1 cellular context compared by ENCODE assay signal in the genomic region with DNA sequence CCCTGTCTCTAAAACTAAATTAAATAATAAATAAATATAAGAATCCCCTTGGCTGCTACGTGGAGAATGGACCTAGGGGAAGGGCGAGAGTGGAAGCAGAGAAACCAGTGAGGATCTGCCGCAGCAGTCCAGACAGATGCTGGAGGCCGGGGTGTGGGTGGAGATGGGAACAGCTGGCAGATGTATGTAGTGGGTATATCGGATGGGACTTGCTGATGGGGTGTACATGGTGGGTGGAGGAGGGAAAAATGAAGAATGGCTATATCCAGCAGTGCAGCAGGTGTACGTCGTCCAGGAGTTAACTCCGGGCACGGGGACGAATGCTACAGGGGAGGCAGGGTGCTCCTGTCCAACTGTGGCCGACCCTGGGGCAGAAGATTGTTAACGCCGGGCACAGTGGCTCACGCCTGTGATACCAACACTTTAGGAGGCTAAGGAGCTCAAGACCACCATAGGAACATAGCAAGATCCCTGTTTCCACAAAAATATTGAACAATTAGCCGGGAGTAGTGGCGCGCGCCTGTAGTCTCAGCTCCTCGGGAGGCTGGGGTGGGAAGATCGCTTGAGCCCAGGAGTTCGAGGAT.
TF ChIP-seq lines count a peak whose summit lies in the region.

No MANE protein-coding gene starts in this region.

TF ChIP-seq in GM23338, 12 proteins besides CTCF, POLR2A, EP300 and RAD21 (continued from another document):
- TF ChIP-seq, protein P1, sequence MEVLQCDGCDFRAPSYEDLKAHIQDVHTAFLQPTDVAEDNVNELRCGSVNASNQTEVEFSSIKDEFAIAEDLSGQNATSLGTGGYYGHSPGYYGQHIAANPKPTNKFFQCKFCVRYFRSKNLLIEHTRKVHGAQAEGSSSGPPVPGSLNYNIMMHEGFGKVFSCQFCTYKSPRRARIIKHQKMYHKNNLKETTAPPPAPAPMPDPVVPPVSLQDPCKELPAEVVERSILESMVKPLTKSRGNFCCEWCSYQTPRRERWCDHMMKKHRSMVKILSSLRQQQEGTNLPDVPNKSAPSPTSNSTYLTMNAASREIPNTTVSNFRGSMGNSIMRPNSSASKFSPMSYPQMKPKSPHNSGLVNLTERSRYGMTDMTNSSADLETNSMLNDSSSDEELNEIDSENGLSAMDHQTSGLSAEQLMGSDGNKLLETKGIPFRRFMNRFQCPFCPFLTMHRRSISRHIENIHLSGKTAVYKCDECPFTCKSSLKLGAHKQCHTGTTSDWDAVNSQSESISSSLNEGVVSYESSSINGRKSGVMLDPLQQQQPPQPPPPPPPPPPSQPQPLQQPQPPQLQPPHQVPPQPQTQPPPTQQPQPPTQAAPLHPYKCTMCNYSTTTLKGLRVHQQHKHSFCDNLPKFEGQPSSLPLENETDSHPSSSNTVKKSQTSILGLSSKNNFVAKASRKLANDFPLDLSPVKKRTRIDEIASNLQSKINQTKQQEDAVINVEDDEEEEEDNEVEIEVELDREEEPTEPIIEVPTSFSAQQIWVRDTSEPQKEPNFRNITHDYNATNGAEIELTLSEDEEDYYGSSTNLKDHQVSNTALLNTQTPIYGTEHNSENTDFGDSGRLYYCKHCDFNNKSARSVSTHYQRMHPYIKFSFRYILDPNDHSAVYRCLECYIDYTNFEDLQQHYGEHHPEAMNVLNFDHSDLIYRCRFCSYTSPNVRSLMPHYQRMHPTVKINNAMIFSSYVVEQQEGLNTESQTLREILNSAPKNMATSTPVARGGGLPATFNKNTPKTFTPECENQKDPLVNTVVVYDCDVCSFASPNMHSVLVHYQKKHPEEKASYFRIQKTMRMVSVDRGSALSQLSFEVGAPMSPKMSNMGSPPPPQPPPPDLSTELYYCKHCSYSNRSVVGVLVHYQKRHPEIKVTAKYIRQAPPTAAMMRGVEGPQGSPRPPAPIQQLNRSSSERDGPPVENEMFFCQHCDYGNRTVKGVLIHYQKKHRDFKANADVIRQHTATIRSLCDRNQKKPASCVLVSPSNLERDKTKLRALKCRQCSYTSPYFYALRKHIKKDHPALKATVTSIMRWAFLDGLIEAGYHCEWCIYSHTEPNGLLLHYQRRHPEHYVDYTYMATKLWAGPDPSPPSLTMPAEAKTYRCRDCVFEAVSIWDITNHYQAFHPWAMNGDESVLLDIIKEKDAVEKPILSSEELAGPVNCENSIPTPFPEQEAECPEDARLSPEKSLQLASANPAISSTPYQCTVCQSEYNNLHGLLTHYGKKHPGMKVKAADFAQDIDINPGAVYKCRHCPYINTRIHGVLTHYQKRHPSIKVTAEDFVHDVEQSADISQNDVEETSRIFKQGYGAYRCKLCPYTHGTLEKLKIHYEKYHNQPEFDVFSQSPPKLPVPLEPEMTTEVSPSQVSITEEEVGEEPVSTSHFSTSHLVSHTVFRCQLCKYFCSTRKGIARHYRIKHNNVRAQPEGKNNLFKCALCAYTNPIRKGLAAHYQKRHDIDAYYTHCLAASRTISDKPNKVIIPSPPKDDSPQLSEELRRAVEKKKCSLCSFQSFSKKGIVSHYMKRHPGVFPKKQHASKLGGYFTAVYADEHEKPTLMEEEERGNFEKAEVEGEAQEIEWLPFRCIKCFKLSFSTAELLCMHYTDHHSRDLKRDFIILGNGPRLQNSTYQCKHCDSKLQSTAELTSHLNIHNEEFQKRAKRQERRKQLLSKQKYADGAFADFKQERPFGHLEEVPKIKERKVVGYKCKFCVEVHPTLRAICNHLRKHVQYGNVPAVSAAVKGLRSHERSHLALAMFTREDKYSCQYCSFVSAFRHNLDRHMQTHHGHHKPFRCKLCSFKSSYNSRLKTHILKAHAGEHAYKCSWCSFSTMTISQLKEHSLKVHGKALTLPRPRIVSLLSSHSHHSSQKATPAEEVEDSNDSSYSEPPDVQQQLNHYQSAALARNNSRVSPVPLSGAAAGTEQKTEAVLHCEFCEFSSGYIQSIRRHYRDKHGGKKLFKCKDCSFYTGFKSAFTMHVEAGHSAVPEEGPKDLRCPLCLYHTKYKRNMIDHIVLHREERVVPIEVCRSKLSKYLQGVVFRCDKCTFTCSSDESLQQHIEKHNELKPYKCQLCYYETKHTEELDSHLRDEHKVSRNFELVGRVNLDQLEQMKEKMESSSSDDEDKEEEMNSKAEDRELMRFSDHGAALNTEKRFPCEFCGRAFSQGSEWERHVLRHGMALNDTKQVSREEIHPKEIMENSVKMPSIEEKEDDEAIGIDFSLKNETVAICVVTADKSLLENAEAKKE (CRISPR knock-in tag; IDR thresholded peaks at IDR 0.05) = no peak
- TF ChIP-seq NANOG (IDR thresholded peaks at IDR 0.05; ENCODE audit: borderline replicate concordance) (no peak), ZNF331 (CRISPR knock-in tag; IDR thresholded peaks at IDR 0.05; ENCODE audit: low read depth) (no peak), POLR2AphosphoS5 (IDR thresholded peaks at IDR 0.05; ENCODE audit: low read depth) (no peak), JUNB (IDR thresholded peaks at IDR 0.05; ENCODE audit: unreplicated experiment) (no peak), ZNF114 (CRISPR knock-in tag; IDR thresholded peaks at IDR 0.05) (no peak), EZH2phosphoT487 (IDR thresholded peaks at IDR 0.05; ENCODE audit: unreplicated experiment) (no peak), STAT1 (IDR thresholded peaks at IDR 0.05; ENCODE audit: unreplicated experiment) (no peak), CREB1 (CRISPR knock-in tag; IDR thresholded peaks at IDR 0.05; ENCODE audit: low read depth) (no peak)
- TF ChIP-seq, protein P2, sequence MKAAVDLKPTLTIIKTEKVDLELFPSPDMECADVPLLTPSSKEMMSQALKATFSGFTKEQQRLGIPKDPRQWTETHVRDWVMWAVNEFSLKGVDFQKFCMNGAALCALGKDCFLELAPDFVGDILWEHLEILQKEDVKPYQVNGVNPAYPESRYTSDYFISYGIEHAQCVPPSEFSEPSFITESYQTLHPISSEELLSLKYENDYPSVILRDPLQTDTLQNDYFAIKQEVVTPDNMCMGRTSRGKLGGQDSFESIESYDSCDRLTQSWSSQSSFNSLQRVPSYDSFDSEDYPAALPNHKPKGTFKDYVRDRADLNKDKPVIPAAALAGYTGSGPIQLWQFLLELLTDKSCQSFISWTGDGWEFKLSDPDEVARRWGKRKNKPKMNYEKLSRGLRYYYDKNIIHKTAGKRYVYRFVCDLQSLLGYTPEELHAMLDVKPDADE (IDR thresholded peaks at IDR 0.05) = no peak
TF ChIP-seq in GM23338: peak in this region for 0.
